Comparison of ENCODE assay signal across 7 cellular contexts in the genomic region with DNA sequence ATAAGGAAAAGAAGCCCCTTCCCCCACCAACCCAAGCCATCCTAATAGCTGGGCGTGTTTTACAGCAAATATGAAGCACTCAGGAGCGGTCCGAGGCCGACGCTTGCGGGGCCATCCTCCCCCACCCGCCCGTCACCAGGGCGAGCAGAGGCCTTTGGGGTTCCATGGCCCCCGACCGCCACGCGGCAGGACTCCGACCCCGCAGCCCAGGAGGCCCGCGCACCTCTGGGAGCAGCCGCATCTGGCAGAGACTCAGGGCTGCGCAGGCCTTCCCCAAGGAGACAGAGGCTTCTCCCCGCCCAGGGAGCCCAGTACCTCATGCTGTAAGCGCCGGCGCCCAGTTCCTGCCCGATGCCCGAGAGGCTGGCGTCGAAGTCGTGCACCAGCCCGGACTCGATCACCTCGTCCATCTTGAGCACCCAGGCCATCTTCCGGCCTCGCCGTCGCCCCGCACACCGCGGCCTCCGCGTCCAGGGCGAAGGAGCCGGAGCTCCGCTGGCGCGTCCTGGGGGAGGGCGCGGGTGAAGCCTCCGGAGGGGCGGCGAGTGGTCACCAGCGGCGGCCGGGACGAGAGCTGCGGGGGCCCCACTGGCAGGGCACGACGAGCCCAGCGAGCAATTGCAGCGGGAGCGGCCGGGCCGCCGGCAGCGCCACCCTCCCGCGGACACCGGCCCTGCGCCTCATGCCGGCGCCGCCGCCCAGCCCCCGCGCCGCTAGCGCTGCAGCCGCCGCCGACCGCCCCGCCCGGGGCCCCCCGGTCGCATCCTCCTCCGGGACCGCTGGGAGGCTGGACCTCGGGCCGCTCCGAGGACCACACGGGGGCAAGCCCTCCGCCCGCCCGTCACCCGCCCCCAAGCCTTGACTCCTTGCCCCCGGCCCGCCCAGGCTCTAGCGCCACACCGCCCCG. TPM values are rescaled to one million over a fixed set of nuclear protein-coding genes. Genes with fewer than 3 reads are reported as not detected.
DNase-seq lines count a peak whose midpoint lies in the region; ATAC-seq and TF ChIP-seq lines count a peak whose summit lies in the region.

No MANE protein-coding gene starts in this region.

- H3K27ac ChIP-seq in Karpas-422 (ENCODE audit: low read length): peak overlapping the region; percentile 78

- H3K79me2 ChIP-seq in Karpas-422 (ENCODE audit: low read length): peaks cover 52% of the 10 kb centered on the region

- peak; percentile 31 for ATAC-seq in GM21723 (IDR thresholded peaks at IDR 0.05; ENCODE audit: unreplicated experiment)

- no peaks in the 10 kb centered on the region for H3K27me3 ChIP-seq in Karpas-422 (ENCODE audit: low read length)

- peaks cover 46% of the 10 kb centered on the region for H4K20me1 ChIP-seq in Karpas-422 (ENCODE audit: insufficient read depth, low read depth, low read length)

- H3K4me1 ChIP-seq in Karpas-422 (ENCODE audit: low read length): peaks cover 47% of the 10 kb centered on the region

- peak; percentile 30 for TF ChIP-seq CTCF in GM12873 (IDR thresholded peaks at IDR 0.05; ENCODE audit: insufficient read depth, low read depth, low read length, missing control alignments)

- H3K9me3 ChIP-seq in Karpas-422 (ENCODE audit: low read length): no peaks in the 10 kb centered on the region

- DNase-seq in Karpas-422 (peak; percentile 76), medulla oblongata (ENCODE audit: extremely low spot score) (peak; percentile 37)
- DNase-seq in activated CD4-positive, alpha-beta T cell treated with anti-CD3 and anti-CD28 coated beads, Interleukin-2, amount 50 U/mL, for 48 hours: peak; percentile 49 to 52
- DNase-seq in effector CD4-positive, alpha-beta T cell: peak; percentile 27
- peak; percentile 16 for DNase-seq in stimulated activated CD8-positive, alpha-beta memory T cell treated with anti-CD3 and anti-CD28 coated beads, Interleukin-15, amount 100 ng/mL, for 24 hours (ENCODE audit: low read depth)

- H3K9ac ChIP-seq in Karpas-422 (ENCODE audit: low read length): peak overlapping the region; percentile 96

- H3K9me2 ChIP-seq in Karpas-422 (replicated peaks; ENCODE audit: insufficient read depth, low read length): no peaks in the 10 kb centered on the region

- H3K4me3 ChIP-seq in Karpas-422 (ENCODE audit: low read length): peak overlapping the region; percentile 94

- H2AFZ ChIP-seq in Karpas-422 (ENCODE audit: low read length): no peak overlapping the region

- peak overlapping the region; percentile 83 for H3K4me2 ChIP-seq in Karpas-422 (ENCODE audit: low read depth, low read length, poor library complexity, severe bottlenecking)

- H3K36me3 ChIP-seq in Karpas-422 (ENCODE audit: insufficient read depth, low read length): no peaks in the 10 kb centered on the region

RNA-seq across cellular contexts. Expression of a gene that starts 0.5 kb away (rescaled TPM):
- 86.8 and 95.7 TPM in 2 replicates for total RNA-seq in Karpas-422 (2014; rRNA removed; shearing (Covaris generic); ENCODE audit: low replicate concordance)

Comparison
In these comparisons a context has a peak if more than half of its experiments do, and no peak if none do; other contexts are left out.
1. Peak in every context shown above with its lines: DNase-seq, ATAC-seq, H3K4me3 ChIP-seq and H3K27ac ChIP-seq.
2. DNase-seq: peak in every context shown above with its lines; median percentile 76 in Karpas-422; 50 in activated CD4-positive, alpha-beta T cell treated with anti-CD3 and anti-CD28 coated beads, Interleukin-2, amount 50 U/mL, for 48 hours; 37 in medulla oblongata; 27 in effector CD4-positive, alpha-beta T cell; 16 in stimulated activated CD8-positive, alpha-beta memory T cell treated with anti-CD3 and anti-CD28 coated beads, Interleukin-15, amount 100 ng/mL, for 24 hours.